ENCODE assay signal across 8 cellular contexts in genomic region chr3:4467522-4467867, GRCh38. TPM values are rescaled to one million over a fixed set of nuclear protein-coding genes. Genes with fewer than 3 reads are reported as not detected.
DNase-seq lines count a peak whose midpoint lies in the region; ATAC-seq and TF ChIP-seq lines count a peak whose summit lies in the region.

No MANE protein-coding gene starts in this region.

- CTCF ChIA-PET in AG04450 (lab: Charles Lee) = interaction anchor here (0.6 to 3.7 kb wide), 3 partner anchors 29 to 166 kb away, joined by 4 to 13 read pairs (median 8); no protein-coding TSS in a partner anchor

- H3K27ac ChIP-seq in AG04450 (ENCODE audit: low read depth, low read length) = no peak overlapping the region
- peak overlapping the region; percentile 45 for H3K27ac ChIP-seq in KOPT-K1 (ENCODE audit: low read depth, low read length, poor library complexity, severe bottlenecking)

- no peak for DNase-seq in AG04450 (ENCODE audit: low read depth, low spot score)
- DNase-seq in choroid plexus epithelial cell (ENCODE audit: low read depth) = no peak
- no peak for DNase-seq in naive B cell
- DNase-seq in dermis blood vessel endothelial cell = no peak
- no peak for DNase-seq in NCI-H510A (lab: John Stamatoyannopoulos, UW)

- POLR2A ChIA-PET in AG04450 (lab: Yijun Ruan, JAX) = interaction anchor here (0.6 to 1.5 kb wide), 4 partner anchors 25 to 117 kb away, joined by 3 to 38 read pairs (median 4); partner anchors contain the start of gene ITPR1

- H3K9me3 ChIP-seq in AG04450 (ENCODE audit: control insufficient read depth, insufficient read depth, low read length) (no peaks in the 10 kb centered on the region), KOPT-K1 (ENCODE audit: insufficient read depth, low read length, poor library complexity, severe bottlenecking) (no peaks in the 10 kb centered on the region)

- H3K27me3 ChIP-seq in AG04450 (ENCODE audit: control insufficient read depth, insufficient read depth, low read length) = peaks cover 6% of the 10 kb centered on the region

- H3K4me3 Mint-ChIP-seq in naive B cell = peak overlapping the region; percentile 88 to 97 (median 92)

- H3K36me3 Mint-ChIP-seq in naive B cell = no peaks in the 10 kb centered on the region

- H3K9me3 Mint-ChIP-seq in naive B cell = no peaks in the 10 kb centered on the region

- H3K4me3 ChIP-seq in AG04450 (ENCODE audit: low read depth, low read length) = peak overlapping the region; percentile 82
- H3K4me3 ChIP-seq in choroid plexus epithelial cell (ENCODE audit: low read depth, low read length) = peak overlapping the region; percentile 98

- no peak for TF ChIP-seq CTCF in AG04450 (IDR thresholded peaks at IDR 0.05; ENCODE audit: low read depth, low read length)
- no peak for TF ChIP-seq CTCF in choroid plexus epithelial cell (conservative IDR thresholded peaks at IDR 0.05; ENCODE audit: low read depth, low read length)

- no peak for ATAC-seq in naive B cell (ENCODE audit: low read depth in 2 of 2)
- no peak for ATAC-seq in HG03175 (IDR thresholded peaks at IDR 0.05; ENCODE audit: unreplicated experiment)
- ATAC-seq in HG02571 (IDR thresholded peaks at IDR 0.05; ENCODE audit: unreplicated experiment) = no peak

- peak overlapping the region in 5 of 6 donors; percentile 53 to 95 (median 91) for H3K27ac Mint-ChIP-seq in naive B cell

- H3K27me3 Mint-ChIP-seq in naive B cell = no peaks in the 10 kb centered on the region

- H3K4me1 Mint-ChIP-seq in naive B cell = peaks cover 14 to 27% (median 17%) of the 10 kb centered on the region in 3 donors

- no peaks in the 10 kb centered on the region for H3K36me3 ChIP-seq in KOPT-K1 (ENCODE audit: insufficient read depth, low read length)

RNA-seq across cellular contexts. Expression of gene SUMF1, which starts 0.4 kb away (rescaled TPM):
- 46.5 and 51.4 TPM in 2 replicates for polyA plus RNA-seq in AG04450 (2011; rRNA removed)
- 29.4 and 31.3 TPM in 2 replicates for polyA minus RNA-seq in AG04450 (2011; rRNA and poly(A)+ RNA removed)
- polyA plus RNA-seq in naive B cell (ENCODE audit: low read depth in 6 of 6) = 10 to 100 TPM; 18.8 to 27.6 (median 22.2) TPM
- total RNA-seq in dermis blood vessel endothelial cell = 97.2 and 102 TPM in 2 replicates

RNA-seq across cellular contexts. Expression of gene ITPR1, which starts 25.7 kb away (rescaled TPM):
- polyA plus RNA-seq in AG04450 (2011; rRNA removed) = 6.7 and 7.4 TPM in 2 replicates
- polyA minus RNA-seq in AG04450 (2011; rRNA and poly(A)+ RNA removed) = 22.5 and 25.4 TPM in 2 replicates
- 100 to 1,000 TPM in 1 of 6 donors, 10 to 100 TPM in 5; 54.8 to 110 (median 87.3) TPM for polyA plus RNA-seq in naive B cell (ENCODE audit: low read depth in 6 of 6)
- 47.5 and 59.7 TPM in 2 replicates for total RNA-seq in dermis blood vessel endothelial cell
